Comparison of ENCODE assay signal across 7 cellular contexts in genomic region chr7:57646219-57646900, GRCh38.
"Had no signal": no experiment of that assay in that cellular context is flagged by ENCODE, and none has a peak within 500 bp of the region (broad histone marks: within the 10 kb centered on the region; RNA-seq: fewer than 3 reads in every experiment).

No MANE protein-coding gene starts in this region.

- DNase-seq: GM23248, GOT3, H9, HCEC 1CT, IMR-90 had no signal

- FAIRE-seq: HTR-8/SVneo, K562 had no signal

- H3K4me3 ChIP-seq: GM23248, K562 had no signal

- H3K27ac ChIP-seq: GM23248 had no signal
